Comparison of ENCODE assay signal across 1 cellular context in the genomic region with DNA sequence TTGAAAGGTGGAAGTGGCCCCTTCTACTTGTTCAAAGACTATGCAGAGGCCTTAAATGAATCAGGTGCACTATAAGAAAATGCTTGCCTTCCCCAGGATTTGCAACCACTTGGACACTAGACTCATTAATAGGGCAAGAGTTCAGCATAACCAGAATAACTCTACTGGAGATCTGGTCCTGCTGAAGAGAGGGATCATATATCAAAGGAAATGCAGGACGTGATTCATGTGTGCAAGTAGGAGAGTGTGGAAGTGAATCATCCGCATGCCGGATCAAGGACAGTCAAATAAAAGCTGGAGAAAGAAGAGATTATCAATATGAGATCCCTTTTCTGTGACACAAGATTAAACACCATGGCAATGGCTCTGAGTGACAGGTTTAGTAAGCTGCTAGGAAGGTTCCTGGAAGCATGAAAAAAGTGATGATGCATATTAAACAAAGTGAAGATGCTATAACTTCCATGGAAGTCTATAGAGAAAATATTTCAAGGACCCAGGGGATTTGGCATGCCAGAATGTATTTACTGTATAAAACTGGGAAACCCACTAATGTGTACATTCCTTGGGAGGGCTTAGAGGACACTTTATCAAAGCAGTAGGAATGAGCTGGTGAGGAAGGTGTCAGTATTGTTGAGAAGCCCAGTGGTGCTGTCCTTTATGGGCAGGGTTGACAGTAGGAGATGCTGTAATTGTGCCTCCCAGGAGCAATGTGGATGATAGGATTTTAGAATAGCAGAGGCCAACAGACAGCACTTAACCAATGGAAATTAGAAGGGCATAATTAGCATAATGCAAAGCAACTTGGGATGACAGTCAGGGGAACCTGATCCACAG.
TF ChIP-seq lines count a peak whose summit lies in the region.

No MANE protein-coding gene starts in this region.

TF ChIP-seq in HepG2, 621 proteins besides CTCF, POLR2A, EP300 and RAD21 (continued from another document and continues in another):
- TF ChIP-seq, protein P1, sequence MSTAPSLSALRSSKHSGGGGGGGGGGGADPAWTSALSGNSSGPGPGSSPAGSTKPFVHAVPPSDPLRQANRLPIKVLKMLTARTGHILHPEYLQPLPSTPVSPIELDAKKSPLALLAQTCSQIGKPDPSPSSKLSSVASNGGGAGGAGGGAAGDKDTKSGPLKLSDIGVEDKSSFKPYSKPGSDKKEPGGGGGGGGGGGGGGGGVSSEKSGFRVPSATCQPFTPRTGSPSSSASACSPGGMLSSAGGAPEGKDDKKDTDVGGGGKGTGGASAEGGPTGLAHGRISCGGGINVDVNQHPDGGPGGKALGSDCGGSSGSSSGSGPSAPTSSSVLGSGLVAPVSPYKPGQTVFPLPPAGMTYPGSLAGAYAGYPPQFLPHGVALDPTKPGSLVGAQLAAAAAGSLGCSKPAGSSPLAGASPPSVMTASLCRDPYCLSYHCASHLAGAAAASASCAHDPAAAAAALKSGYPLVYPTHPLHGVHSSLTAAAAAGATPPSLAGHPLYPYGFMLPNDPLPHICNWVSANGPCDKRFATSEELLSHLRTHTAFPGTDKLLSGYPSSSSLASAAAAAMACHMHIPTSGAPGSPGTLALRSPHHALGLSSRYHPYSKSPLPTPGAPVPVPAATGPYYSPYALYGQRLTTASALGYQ (CRISPR knock-in tag; IDR thresholded peaks at IDR 0.05) = peak; percentile 83; the same call in 1 of the 2 replicates
- TF ChIP-seq, protein P2, sequence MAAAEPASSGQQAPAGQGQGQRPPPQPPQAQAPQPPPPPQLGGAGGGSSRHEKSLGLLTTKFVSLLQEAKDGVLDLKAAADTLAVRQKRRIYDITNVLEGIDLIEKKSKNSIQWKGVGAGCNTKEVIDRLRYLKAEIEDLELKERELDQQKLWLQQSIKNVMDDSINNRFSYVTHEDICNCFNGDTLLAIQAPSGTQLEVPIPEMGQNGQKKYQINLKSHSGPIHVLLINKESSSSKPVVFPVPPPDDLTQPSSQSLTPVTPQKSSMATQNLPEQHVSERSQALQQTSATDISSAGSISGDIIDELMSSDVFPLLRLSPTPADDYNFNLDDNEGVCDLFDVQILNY (CRISPR knock-in tag; conservative IDR thresholded peaks at IDR 0.05) = no peak
- TF ChIP-seq, protein P3, sequence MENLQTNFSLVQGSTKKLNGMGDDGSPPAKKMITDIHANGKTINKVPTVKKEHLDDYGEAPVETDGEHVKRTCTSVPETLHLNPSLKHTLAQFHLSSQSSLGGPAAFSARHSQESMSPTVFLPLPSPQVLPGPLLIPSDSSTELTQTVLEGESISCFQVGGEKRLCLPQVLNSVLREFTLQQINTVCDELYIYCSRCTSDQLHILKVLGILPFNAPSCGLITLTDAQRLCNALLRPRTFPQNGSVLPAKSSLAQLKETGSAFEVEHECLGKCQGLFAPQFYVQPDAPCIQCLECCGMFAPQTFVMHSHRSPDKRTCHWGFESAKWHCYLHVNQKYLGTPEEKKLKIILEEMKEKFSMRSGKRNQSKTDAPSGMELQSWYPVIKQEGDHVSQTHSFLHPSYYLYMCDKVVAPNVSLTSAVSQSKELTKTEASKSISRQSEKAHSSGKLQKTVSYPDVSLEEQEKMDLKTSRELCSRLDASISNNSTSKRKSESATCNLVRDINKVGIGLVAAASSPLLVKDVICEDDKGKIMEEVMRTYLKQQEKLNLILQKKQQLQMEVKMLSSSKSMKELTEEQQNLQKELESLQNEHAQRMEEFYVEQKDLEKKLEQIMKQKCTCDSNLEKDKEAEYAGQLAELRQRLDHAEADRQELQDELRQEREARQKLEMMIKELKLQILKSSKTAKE (CRISPR knock-in tag; IDR thresholded peaks at IDR 0.05; ENCODE audit: borderline replicate concordance) = peak; percentile 63
- peak; percentile 44; the same call in 1 of the 2 replicates for TF ChIP-seq ZBTB20 (CRISPR knock-in tag; IDR thresholded peaks at IDR 0.05; ENCODE audit: borderline replicate concordance, low read depth)
- TF ChIP-seq ZNF552 (CRISPR knock-in tag; IDR thresholded peaks at IDR 0.05; ENCODE audit: borderline replicate concordance) = no peak
- TF ChIP-seq, protein P4, sequence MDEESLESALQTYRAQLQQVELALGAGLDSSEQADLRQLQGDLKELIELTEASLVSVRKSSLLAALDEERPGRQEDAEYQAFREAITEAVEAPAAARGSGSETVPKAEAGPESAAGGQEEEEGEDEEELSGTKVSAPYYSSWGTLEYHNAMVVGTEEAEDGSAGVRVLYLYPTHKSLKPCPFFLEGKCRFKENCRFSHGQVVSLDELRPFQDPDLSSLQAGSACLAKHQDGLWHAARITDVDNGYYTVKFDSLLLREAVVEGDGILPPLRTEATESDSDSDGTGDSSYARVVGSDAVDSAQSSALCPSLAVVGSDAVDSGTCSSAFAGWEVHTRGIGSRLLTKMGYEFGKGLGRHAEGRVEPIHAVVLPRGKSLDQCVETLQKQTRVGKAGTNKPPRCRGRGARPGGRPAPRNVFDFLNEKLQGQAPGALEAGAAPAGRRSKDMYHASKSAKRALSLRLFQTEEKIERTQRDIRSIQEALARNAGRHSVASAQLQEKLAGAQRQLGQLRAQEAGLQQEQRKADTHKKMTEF (CRISPR knock-in tag; IDR thresholded peaks at IDR 0.05) = peak; percentile 85
- TF ChIP-seq, protein P5, sequence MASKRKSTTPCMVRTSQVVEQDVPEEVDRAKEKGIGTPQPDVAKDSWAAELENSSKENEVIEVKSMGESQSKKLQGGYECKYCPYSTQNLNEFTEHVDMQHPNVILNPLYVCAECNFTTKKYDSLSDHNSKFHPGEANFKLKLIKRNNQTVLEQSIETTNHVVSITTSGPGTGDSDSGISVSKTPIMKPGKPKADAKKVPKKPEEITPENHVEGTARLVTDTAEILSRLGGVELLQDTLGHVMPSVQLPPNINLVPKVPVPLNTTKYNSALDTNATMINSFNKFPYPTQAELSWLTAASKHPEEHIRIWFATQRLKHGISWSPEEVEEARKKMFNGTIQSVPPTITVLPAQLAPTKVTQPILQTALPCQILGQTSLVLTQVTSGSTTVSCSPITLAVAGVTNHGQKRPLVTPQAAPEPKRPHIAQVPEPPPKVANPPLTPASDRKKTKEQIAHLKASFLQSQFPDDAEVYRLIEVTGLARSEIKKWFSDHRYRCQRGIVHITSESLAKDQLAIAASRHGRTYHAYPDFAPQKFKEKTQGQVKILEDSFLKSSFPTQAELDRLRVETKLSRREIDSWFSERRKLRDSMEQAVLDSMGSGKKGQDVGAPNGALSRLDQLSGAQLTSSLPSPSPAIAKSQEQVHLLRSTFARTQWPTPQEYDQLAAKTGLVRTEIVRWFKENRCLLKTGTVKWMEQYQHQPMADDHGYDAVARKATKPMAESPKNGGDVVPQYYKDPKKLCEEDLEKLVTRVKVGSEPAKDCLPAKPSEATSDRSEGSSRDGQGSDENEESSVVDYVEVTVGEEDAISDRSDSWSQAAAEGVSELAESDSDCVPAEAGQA (IDR thresholded peaks at IDR 0.05; ENCODE audit: low read depth) = peak; percentile 56; the same call in 1 of the 2 replicates
- TF ChIP-seq, protein P5 (CRISPR knock-in tag; IDR thresholded peaks at IDR 0.05; ENCODE audit: borderline replicate concordance) = no peak
- peak; percentile 97 for TF ChIP-seq ETV5 (CRISPR knock-in tag; IDR thresholded peaks at IDR 0.05; ENCODE audit: borderline replicate concordance)
- peak; percentile 40; the same call in 1 of the 2 replicates for TF ChIP-seq YEATS2 (CRISPR knock-in tag; IDR thresholded peaks at IDR 0.05; ENCODE audit: borderline replicate concordance)
- peak; percentile 77 for TF ChIP-seq SAP130 (CRISPR knock-in tag; IDR thresholded peaks at IDR 0.05; ENCODE audit: low read depth)
- peak; percentile 95 for TF ChIP-seq FOSL1 (CRISPR knock-in tag; IDR thresholded peaks at IDR 0.05; ENCODE audit: borderline replicate concordance)
- TF ChIP-seq, protein P6, sequence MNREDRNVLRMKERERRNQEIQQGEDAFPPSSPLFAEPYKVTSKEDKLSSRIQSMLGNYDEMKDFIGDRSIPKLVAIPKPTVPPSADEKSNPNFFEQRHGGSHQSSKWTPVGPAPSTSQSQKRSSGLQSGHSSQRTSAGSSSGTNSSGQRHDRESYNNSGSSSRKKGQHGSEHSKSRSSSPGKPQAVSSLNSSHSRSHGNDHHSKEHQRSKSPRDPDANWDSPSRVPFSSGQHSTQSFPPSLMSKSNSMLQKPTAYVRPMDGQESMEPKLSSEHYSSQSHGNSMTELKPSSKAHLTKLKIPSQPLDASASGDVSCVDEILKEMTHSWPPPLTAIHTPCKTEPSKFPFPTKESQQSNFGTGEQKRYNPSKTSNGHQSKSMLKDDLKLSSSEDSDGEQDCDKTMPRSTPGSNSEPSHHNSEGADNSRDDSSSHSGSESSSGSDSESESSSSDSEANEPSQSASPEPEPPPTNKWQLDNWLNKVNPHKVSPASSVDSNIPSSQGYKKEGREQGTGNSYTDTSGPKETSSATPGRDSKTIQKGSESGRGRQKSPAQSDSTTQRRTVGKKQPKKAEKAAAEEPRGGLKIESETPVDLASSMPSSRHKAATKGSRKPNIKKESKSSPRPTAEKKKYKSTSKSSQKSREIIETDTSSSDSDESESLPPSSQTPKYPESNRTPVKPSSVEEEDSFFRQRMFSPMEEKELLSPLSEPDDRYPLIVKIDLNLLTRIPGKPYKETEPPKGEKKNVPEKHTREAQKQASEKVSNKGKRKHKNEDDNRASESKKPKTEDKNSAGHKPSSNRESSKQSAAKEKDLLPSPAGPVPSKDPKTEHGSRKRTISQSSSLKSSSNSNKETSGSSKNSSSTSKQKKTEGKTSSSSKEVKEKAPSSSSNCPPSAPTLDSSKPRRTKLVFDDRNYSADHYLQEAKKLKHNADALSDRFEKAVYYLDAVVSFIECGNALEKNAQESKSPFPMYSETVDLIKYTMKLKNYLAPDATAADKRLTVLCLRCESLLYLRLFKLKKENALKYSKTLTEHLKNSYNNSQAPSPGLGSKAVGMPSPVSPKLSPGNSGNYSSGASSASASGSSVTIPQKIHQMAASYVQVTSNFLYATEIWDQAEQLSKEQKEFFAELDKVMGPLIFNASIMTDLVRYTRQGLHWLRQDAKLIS (CRISPR knock-in tag; IDR thresholded peaks at IDR 0.05) = no peak
- TF ChIP-seq, protein P7, sequence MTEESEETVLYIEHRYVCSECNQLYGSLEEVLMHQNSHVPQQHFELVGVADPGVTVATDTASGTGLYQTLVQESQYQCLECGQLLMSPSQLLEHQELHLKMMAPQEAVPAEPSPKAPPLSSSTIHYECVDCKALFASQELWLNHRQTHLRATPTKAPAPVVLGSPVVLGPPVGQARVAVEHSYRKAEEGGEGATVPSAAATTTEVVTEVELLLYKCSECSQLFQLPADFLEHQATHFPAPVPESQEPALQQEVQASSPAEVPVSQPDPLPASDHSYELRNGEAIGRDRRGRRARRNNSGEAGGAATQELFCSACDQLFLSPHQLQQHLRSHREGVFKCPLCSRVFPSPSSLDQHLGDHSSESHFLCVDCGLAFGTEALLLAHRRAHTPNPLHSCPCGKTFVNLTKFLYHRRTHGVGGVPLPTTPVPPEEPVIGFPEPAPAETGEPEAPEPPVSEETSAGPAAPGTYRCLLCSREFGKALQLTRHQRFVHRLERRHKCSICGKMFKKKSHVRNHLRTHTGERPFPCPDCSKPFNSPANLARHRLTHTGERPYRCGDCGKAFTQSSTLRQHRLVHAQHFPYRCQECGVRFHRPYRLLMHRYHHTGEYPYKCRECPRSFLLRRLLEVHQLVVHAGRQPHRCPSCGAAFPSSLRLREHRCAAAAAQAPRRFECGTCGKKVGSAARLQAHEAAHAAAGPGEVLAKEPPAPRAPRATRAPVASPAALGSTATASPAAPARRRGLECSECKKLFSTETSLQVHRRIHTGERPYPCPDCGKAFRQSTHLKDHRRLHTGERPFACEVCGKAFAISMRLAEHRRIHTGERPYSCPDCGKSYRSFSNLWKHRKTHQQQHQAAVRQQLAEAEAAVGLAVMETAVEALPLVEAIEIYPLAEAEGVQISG (CRISPR knock-in tag; IDR thresholded peaks at IDR 0.05) = peak; percentile 37; the same call in 1 of the 2 replicates
- TF ChIP-seq, protein P8, sequence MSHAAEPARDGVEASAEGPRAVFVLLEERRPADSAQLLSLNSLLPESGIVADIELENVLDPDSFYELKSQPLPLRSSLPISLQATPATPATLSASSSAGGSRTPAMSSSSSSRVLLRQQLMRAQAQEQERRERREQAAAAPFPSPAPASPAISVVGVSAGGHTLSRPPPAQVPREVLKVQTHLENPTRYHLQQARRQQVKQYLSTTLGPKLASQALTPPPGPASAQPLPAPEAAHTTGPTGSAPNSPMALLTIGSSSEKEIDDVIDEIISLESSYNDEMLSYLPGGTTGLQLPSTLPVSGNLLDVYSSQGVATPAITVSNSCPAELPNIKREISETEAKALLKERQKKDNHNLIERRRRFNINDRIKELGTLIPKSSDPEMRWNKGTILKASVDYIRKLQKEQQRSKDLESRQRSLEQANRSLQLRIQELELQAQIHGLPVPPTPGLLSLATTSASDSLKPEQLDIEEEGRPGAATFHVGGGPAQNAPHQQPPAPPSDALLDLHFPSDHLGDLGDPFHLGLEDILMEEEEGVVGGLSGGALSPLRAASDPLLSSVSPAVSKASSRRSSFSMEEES (CRISPR knock-in tag; IDR thresholded peaks at IDR 0.05) = peak; percentile 89; the same call in 1 of the 2 replicates
- TF ChIP-seq SOX6 (IDR thresholded peaks at IDR 0.05) = no peak
- TF ChIP-seq SOX6 (CRISPR knock-in tag; IDR thresholded peaks at IDR 0.05) = peak; percentile 75
- TF ChIP-seq, protein P9, sequence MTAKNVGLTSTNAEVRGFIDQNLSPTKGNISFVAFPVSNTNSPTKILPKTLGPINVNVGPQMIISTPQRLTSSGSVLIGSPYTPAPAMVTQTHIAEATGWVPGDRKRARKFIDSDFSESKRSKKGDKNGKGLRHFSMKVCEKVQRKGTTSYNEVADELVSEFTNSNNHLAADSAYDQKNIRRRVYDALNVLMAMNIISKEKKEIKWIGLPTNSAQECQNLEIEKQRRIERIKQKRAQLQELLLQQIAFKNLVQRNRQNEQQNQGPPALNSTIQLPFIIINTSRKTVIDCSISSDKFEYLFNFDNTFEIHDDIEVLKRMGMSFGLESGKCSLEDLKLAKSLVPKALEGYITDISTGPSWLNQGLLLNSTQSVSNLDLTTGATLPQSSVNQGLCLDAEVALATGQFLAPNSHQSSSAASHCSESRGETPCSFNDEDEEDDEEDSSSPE (CRISPR knock-in tag; IDR thresholded peaks at IDR 0.05) = no peak
- no peak for TF ChIP-seq TMF1 (CRISPR knock-in tag; IDR thresholded peaks at IDR 0.05; ENCODE audit: low read depth)
- TF ChIP-seq ZFP41 (CRISPR knock-in tag; IDR thresholded peaks at IDR 0.05; ENCODE audit: borderline replicate concordance) = no peak
- TF ChIP-seq KAT2B (IDR thresholded peaks at IDR 0.05; ENCODE audit: borderline replicate concordance, low read depth, low read length) = no peak
